In genomic region chr17:47066841-47067682, GRCh38 we compare ENCODE assay signal across 8 cellular contexts.
A peak's percentile ranks its signal among the peaks of the same experiment; 100 is the strongest.
DNase-seq lines count a peak whose midpoint lies in the region; ATAC-seq and TF ChIP-seq lines count a peak whose summit lies in the region.

No MANE protein-coding gene starts in this region.

- no peak for TF ChIP-seq POLR2A in testis (IDR thresholded peaks at IDR 0.05)

- H4K20me1 ChIP-seq in SK-N-SH (ENCODE audit: insufficient read depth), result no peaks in the 10 kb centered on the region

- no peaks in the 10 kb centered on the region; the same call in 1 of the 2 replicates for H3K9me2 ChIP-seq in SK-N-SH

- H3K4me2 ChIP-seq in SK-N-SH, result peak overlapping the region; percentile 83

- in situ Hi-C loops in HAP-1 (cut with MboI; ENCODE audit: low sequenced_read_pairs), result no loop called here

- peak; percentile 95 for ATAC-seq in omental fat pad (ENCODE audit: low FRiP score)

- H3K27ac ChIP-seq in SK-N-SH (ENCODE audit: low read depth in 2 of 2, low read length in 1 of 2) (peak overlapping the region; percentile 78 to 91), testis (peak overlapping the region; percentile 79)

- peaks cover 27% of the 10 kb centered on the region for H3F3A ChIP-seq in SK-N-SH (replicated peaks; ENCODE audit: insufficient read depth)

- H3K27ac Mint-ChIP-seq in activated naive CD4-positive, alpha-beta T cell treated with anti-CD3 and anti-CD28 coated beads, Interleukin-2, amount 50 U/mL, for 24 hours, result peak overlapping the region; percentile 97
- H3K27ac Mint-ChIP-seq in glutamatergic neuron (ENCODE audit: unreplicated experiment), result peak overlapping the region; percentile 99

- WGBS in SK-N-SH (ENCODE audit: low lambda C conversion rate), result 10% methylated on average over 16 of the region's 18 CpGs
- WGBS in testis, 2 donors, result 1 to 2% methylated on average over 16 to 18 of the region's 18 CpGs

- H3K27me3 ChIP-seq in HAP-1 (ENCODE audit: low read depth) (no peaks in the 10 kb centered on the region), SK-N-SH (ENCODE audit: insufficient read depth) (no peaks in the 10 kb centered on the region), testis (no peaks in the 10 kb centered on the region)

- intact Hi-C loops in testis (cut with DNase I; ENCODE audit: low total_unique reads), result no loop called here

- TF ChIP-seq CTCF in SK-N-SH (IDR thresholded peaks at IDR 0.05) (peak; percentile 36), glutamatergic neuron (IDR thresholded peaks at IDR 0.05; ENCODE audit: partially characterized antibody, unreplicated experiment) (no peak), omental fat pad (IDR thresholded peaks at IDR 0.05) (no peak), testis (IDR thresholded peaks at IDR 0.05) (peak in 1 of 3 experiments; percentile 5)

- H3K4me3 ChIP-seq in HAP-1 (peak overlapping the region; percentile 82), SK-N-SH (ENCODE audit: low read depth in 2 of 2, low read length in 1 of 2) (peak overlapping the region; percentile 80 to 94), testis (peak overlapping the region; percentile 73 to 76)

- CTCF ChIA-PET in SK-N-SH (lab: Yijun Ruan, JAX), result no interaction called here

- TF ChIP-seq EP300 in SK-N-SH (IDR thresholded peaks at IDR 0.05; ENCODE audit: borderline replicate concordance in 1 of 2, low read depth in 1 of 2, low read length in 1 of 2), result peak; percentile 73 to 84; a peak in 2 of 4 replicates

- H2AFZ ChIP-seq in SK-N-SH (ENCODE audit: low read depth), result peak overlapping the region; percentile 78

- H3K36me3 Mint-ChIP-seq in activated naive CD4-positive, alpha-beta T cell treated with anti-CD3 and anti-CD28 coated beads, Interleukin-2, amount 50 U/mL, for 24 hours, result peaks cover 11% of the 10 kb centered on the region
- H3K36me3 Mint-ChIP-seq in glutamatergic neuron (ENCODE audit: unreplicated experiment), result no peaks in the 10 kb centered on the region

- TF ChIP-seq RAD21 in SK-N-SH (IDR thresholded peaks at IDR 0.05; ENCODE audit: low read length), result no peak; the same call in none of the 2 replicates

- peaks cover 38% of the 10 kb centered on the region for H3K79me2 ChIP-seq in SK-N-SH (ENCODE audit: insufficient read depth)

- peak overlapping the region; percentile 95 for H3K4me3 Mint-ChIP-seq in activated naive CD4-positive, alpha-beta T cell treated with anti-CD3 and anti-CD28 coated beads, Interleukin-2, amount 50 U/mL, for 24 hours
- H3K4me3 Mint-ChIP-seq in glutamatergic neuron (ENCODE audit: unreplicated experiment), result peak overlapping the region; percentile 93

- H3K4me1 Mint-ChIP-seq in activated naive CD4-positive, alpha-beta T cell treated with anti-CD3 and anti-CD28 coated beads, Interleukin-2, amount 50 U/mL, for 24 hours, result peaks cover 38% of the 10 kb centered on the region
- H3K4me1 Mint-ChIP-seq in glutamatergic neuron (ENCODE audit: low read depth, unreplicated experiment), result peaks cover 36% of the 10 kb centered on the region

- H3K9ac ChIP-seq in SK-N-SH, result peak overlapping the region; percentile 92

- POLR2A ChIA-PET in SK-N-SH (lab: Yijun Ruan, JAX), result interaction anchor here (0.6 kb wide), 2 partner anchors 47 to 144 kb away, joined by 3 to 5 read pairs; no protein-coding TSS in a partner anchor

- peaks cover 4% of the 10 kb centered on the region; the same call in 1 of the 2 replicates for H3K4me1 ChIP-seq in HAP-1
- peaks cover 7% of the 10 kb centered on the region in 2 experiments; a peak in 3 of 4 replicates for H3K4me1 ChIP-seq in SK-N-SH (ENCODE audit: control insufficient read depth in 1 of 2, insufficient read depth in 2 of 2, low read depth in 1 of 2, low read length in 1 of 2)
- peaks cover 4% of the 10 kb centered on the region for H3K4me1 ChIP-seq in testis

- H3K9me3 ChIP-seq in HAP-1 (no peaks in the 10 kb centered on the region), SK-N-SH (peaks cover 10% of the 10 kb centered on the region; the same call in 1 of the 2 replicates), testis (no peaks in the 10 kb centered on the region)

- H3K27me3 Mint-ChIP-seq in activated naive CD4-positive, alpha-beta T cell treated with anti-CD3 and anti-CD28 coated beads, Interleukin-2, amount 50 U/mL, for 24 hours, result no peaks in the 10 kb centered on the region
- peaks cover 15% of the 10 kb centered on the region for H3K27me3 Mint-ChIP-seq in glutamatergic neuron (ENCODE audit: unreplicated experiment)

- DNase-seq in DMS79 treated with DMSO at 0.1 percent for 48 hours (lab: John Stamatoyannopoulos, UW) (peak; percentile 70), HAP-1 (ENCODE audit: low spot score in 2 of 2) (peak; percentile 83 to 89), NCI-H1092 treated with DMSO at 0.1 percent for 48 hours (lab: John Stamatoyannopoulos, UW) (peak; percentile 80), SK-N-SH (peak; percentile 99), glutamatergic neuron (peak; percentile 84), omental fat pad (ENCODE audit: low spot score) (peak; percentile 37), testis (peak; percentile 92)

- H3K36me3 ChIP-seq in HAP-1 (replicated peaks) (no peaks in the 10 kb centered on the region), SK-N-SH (replicated peaks in 1 of 2; ENCODE audit: control insufficient read depth in 1 of 2, insufficient read depth in 2 of 2, low read length in 1 of 2) (peaks cover 2 to 31% of the 10 kb centered on the region in 2 experiments), testis (ENCODE audit: low read depth, missing control alignments) (no peaks in the 10 kb centered on the region)

- H3K9me3 Mint-ChIP-seq in activated naive CD4-positive, alpha-beta T cell treated with anti-CD3 and anti-CD28 coated beads, Interleukin-2, amount 50 U/mL, for 24 hours, result no peaks in the 10 kb centered on the region
- peaks cover 7% of the 10 kb centered on the region for H3K9me3 Mint-ChIP-seq in glutamatergic neuron (ENCODE audit: unreplicated experiment)

TF ChIP-seq in SK-N-SH, 30 proteins besides CTCF, POLR2A, EP300 and RAD21 (continues in another document):
- peak; percentile 75 for TF ChIP-seq REST (IDR thresholded peaks at IDR 0.05; ENCODE audit: low read depth, low read length)
- TF ChIP-seq SIN3A (IDR thresholded peaks at IDR 0.05; ENCODE audit: borderline replicate concordance, low read depth, low read length), result peak; percentile 98
- TF ChIP-seq ELF1 (IDR thresholded peaks at IDR 0.05), result peak; percentile 97
- TF ChIP-seq NFIC (IDR thresholded peaks at IDR 0.05; ENCODE audit: borderline replicate concordance), result peak; percentile 58
- peak; percentile 62 for TF ChIP-seq JUND (IDR thresholded peaks at IDR 0.05)
- TF ChIP-seq RCOR1 (IDR thresholded peaks at IDR 0.05; ENCODE audit: low read length), result peak; percentile 82
- TF ChIP-seq USF1 (IDR thresholded peaks at IDR 0.05; ENCODE audit: borderline replicate concordance, low read depth), result peak; percentile 59; the same call in 1 of the 2 replicates
- TF ChIP-seq GABPA (IDR thresholded peaks at IDR 0.05; ENCODE audit: low read depth), result peak; percentile 84
- TF ChIP-seq ZBTB33 (IDR thresholded peaks at IDR 0.05; ENCODE audit: borderline replicate concordance, low read depth), result peak; percentile 88
- TF ChIP-seq TAF1 (IDR thresholded peaks at IDR 0.05; ENCODE audit: borderline replicate concordance, low read depth, low read length), result peak; percentile 98

Comparison
In these comparisons a context has a peak if more than half of its experiments do, and no peak if none do; other contexts are left out.
1. Peak in every context shown above with its lines: DNase-seq, ATAC-seq, H3K4me3 ChIP-seq and H3K27ac ChIP-seq.
2. DNase-seq: peak in every context shown above with its lines; median percentile 99 in SK-N-SH; 92 in testis; 86 in HAP-1; 84 in glutamatergic neuron; 80 in NCI-H1092 treated with DMSO at 0.1 percent for 48 hours; 70 in DMS79 treated with DMSO at 0.1 percent for 48 hours; 37 in omental fat pad.